Comparison of ENCODE assay signal across 8 cellular contexts in the genomic region with DNA sequence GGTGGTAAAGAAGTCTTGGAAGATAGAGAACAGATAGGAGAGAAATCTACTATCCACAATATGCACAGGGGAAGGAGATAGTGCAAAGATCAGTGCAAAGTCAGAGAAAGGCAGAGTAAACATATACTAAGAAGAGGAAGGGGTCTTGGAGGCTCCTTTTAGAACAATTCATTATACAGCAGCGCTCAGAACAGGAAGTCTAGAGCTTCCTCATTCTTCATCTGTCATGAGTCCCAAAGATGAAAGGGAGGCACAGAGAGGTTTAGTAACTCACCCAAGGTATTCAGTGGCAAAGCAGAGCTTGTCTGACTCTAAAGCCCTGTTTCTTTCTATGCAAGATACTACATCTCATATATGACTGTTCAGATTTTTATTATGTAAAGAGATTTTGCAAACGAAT. TPM values are rescaled to one million over a fixed set of nuclear protein-coding genes. Genes with fewer than 3 reads are reported as not detected.
A peak's percentile ranks its signal among the peaks of the same experiment; 100 is the strongest.
DNase-seq lines count a peak whose midpoint lies in the region; ATAC-seq and TF ChIP-seq lines count a peak whose summit lies in the region.

No MANE protein-coding gene starts in this region.

- peaks cover 20% of the 10 kb centered on the region for H3K4me1 Mint-ChIP-seq in endothelial cell (ENCODE audit: unreplicated experiment)
- peaks cover 3% of the 10 kb centered on the region for H3K4me1 Mint-ChIP-seq in glutamatergic neuron (ENCODE audit: low read depth, unreplicated experiment)

- H3K27me3 ChIP-seq in skeletal muscle satellite cell (ENCODE audit: control insufficient read depth, insufficient read depth, low read length): no peaks in the 10 kb centered on the region

- TF ChIP-seq CTCF in endothelial cell (IDR thresholded peaks at IDR 0.05; ENCODE audit: unreplicated experiment) (no peak), glutamatergic neuron (IDR thresholded peaks at IDR 0.05; ENCODE audit: partially characterized antibody, unreplicated experiment) (no peak)

- DNase-seq in OCI-M2 (lab: John Stamatoyannopoulos, UW; ENCODE audit: unreplicated experiment): peak; percentile 10
- no peak for DNase-seq in endothelial cell (ENCODE audit: low spot score)
- DNase-seq in 8988T: no peak
- no peak for DNase-seq in glutamatergic neuron

- H3K9me3 ChIP-seq in skeletal muscle satellite cell (replicated peaks; ENCODE audit: low read length): no peaks in the 10 kb centered on the region

- H3K36me3 ChIP-seq in skeletal muscle satellite cell (ENCODE audit: insufficient read depth, low read length): peaks cover 13% of the 10 kb centered on the region

- H3K27ac Mint-ChIP-seq in endothelial cell (ENCODE audit: unreplicated experiment) (peak overlapping the region; percentile 11), glutamatergic neuron (ENCODE audit: unreplicated experiment) (no peak overlapping the region)

- no peak overlapping the region for H3K9ac ChIP-seq in skeletal muscle satellite cell (ENCODE audit: low read depth, low read length)

- H3K27me3 Mint-ChIP-seq in endothelial cell (ENCODE audit: unreplicated experiment) (peaks cover 3% of the 10 kb centered on the region), glutamatergic neuron (ENCODE audit: unreplicated experiment) (no peaks in the 10 kb centered on the region)

- peak; percentile 30 for ATAC-seq in GM18861 (IDR thresholded peaks at IDR 0.05; ENCODE audit: unreplicated experiment)
- ATAC-seq in HG03045 (IDR thresholded peaks at IDR 0.05; ENCODE audit: unreplicated experiment): no peak
- ATAC-seq in HG02852 (IDR thresholded peaks at IDR 0.05; ENCODE audit: unreplicated experiment): no peak

- H3K4me3 ChIP-seq in skeletal muscle satellite cell (ENCODE audit: low read length): peak overlapping the region; percentile 42

- H3K4me2 ChIP-seq in skeletal muscle satellite cell (ENCODE audit: low read length): peak overlapping the region; percentile 81

- H3K9me3 Mint-ChIP-seq in endothelial cell (ENCODE audit: unreplicated experiment): no peaks in the 10 kb centered on the region
- H3K9me3 Mint-ChIP-seq in glutamatergic neuron (ENCODE audit: unreplicated experiment): peaks cover 1% of the 10 kb centered on the region

- H3K4me3 Mint-ChIP-seq in endothelial cell (ENCODE audit: unreplicated experiment) (no peak overlapping the region), glutamatergic neuron (ENCODE audit: unreplicated experiment) (no peak overlapping the region)

- H3K4me1 ChIP-seq in skeletal muscle satellite cell (ENCODE audit: control insufficient read depth, insufficient read depth, low read length): peaks cover 11% of the 10 kb centered on the region

- H3K36me3 Mint-ChIP-seq in endothelial cell (ENCODE audit: low read depth, unreplicated experiment) (no peaks in the 10 kb centered on the region), glutamatergic neuron (ENCODE audit: unreplicated experiment) (no peaks in the 10 kb centered on the region)

RNA-seq across cellular contexts. Expression of a gene that starts 1.4 kb away (rescaled TPM):
- 5.3 TPM for total RNA-seq in endothelial cell (ENCODE audit: unreplicated experiment)
- total RNA-seq in skeletal muscle satellite cell (2012; rRNA removed): 8.6 and 10.7 TPM in 2 replicates
- 1.3 TPM for total RNA-seq in glutamatergic neuron (ENCODE audit: unreplicated experiment)

RNA-seq across cellular contexts. Expression of a gene that starts 7.1 kb away (rescaled TPM):
- total RNA-seq in endothelial cell (ENCODE audit: unreplicated experiment) (not detected), glutamatergic neuron (ENCODE audit: unreplicated experiment) (not detected)
- total RNA-seq in skeletal muscle satellite cell (2012; rRNA removed): 0.44 and 0.51 TPM in 2 replicates
